In the genomic region with DNA sequence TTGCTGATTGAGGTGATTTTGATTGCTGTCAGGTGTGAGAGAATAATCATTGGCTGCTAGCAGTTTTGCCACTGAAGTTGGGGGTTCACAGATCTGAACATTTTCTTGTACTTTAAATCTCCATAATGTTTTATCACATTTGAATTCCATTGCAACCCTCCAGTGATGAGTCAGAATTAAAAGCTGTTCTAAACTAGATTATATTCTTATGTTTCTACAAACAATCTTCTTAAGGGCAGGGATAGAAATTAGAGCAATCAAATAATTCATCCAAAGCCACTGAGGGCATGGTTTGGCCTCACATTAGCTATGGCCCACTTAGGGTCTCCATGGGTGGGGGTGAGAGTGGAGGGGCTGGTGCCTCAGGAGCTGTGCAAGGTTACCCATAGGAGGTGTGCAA, we compare ENCODE assay signal across 20 cellular contexts. TPM values are rescaled to one million over a fixed set of nuclear protein-coding genes. Genes with fewer than 3 reads are reported as not detected.
DNase-seq lines count a peak whose midpoint lies in the region; ATAC-seq and TF ChIP-seq lines count a peak whose summit lies in the region.
"Had no signal": no experiment of that assay in that cellular context is flagged by ENCODE, and none has a peak within 500 bp of the region (broad histone marks: within the 10 kb centered on the region; RNA-seq: fewer than 3 reads in every experiment).

No MANE protein-coding gene starts in this region.

- H3K27me3 ChIP-seq in GM23248 (replicated peaks; ENCODE audit: insufficient read depth): no peaks in the 10 kb centered on the region
- no peaks in the 10 kb centered on the region for H3K27me3 ChIP-seq in smooth muscle cell (ENCODE audit: low read depth)
- H3K27me3 ChIP-seq: BLaER1 had no signal

- no peak for ATAC-seq in HG03521 (IDR thresholded peaks at IDR 0.05; ENCODE audit: unreplicated experiment)
- no peak for ATAC-seq in HG03139 (IDR thresholded peaks at IDR 0.05; ENCODE audit: unreplicated experiment)
- ATAC-seq: CD8-positive, alpha-beta T cell; Panc1; Right ventricle myocardium inferior had no signal

- H3K27ac ChIP-seq in GM23248 (no peak overlapping the region), smooth muscle cell (ENCODE audit: low read depth) (peak overlapping the region; percentile 63)

- H3K9me3 ChIP-seq in GM23248 (ENCODE audit: low read depth) (no peaks in the 10 kb centered on the region), smooth muscle cell (replicated peaks; ENCODE audit: low read depth) (no peaks in the 10 kb centered on the region)
- H3K9me3 ChIP-seq: BLaER1 had no signal

- no peaks in the 10 kb centered on the region for H3K9me2 ChIP-seq in GM23248 (ENCODE audit: insufficient read depth)

- in situ Hi-C loops in GM23248 (cut with MboI): no loop called here

- H3K79me2 ChIP-seq in GM23248 (ENCODE audit: insufficient read depth) (no peaks in the 10 kb centered on the region), smooth muscle cell (ENCODE audit: low read depth) (no peaks in the 10 kb centered on the region)

- H4K20me1 ChIP-seq in GM23248 (ENCODE audit: insufficient read depth) (no peaks in the 10 kb centered on the region), smooth muscle cell (ENCODE audit: low read depth) (no peaks in the 10 kb centered on the region)
- H4K20me1 ChIP-seq: BLaER1 had no signal

- no peak for TF ChIP-seq CTCF in smooth muscle cell (IDR thresholded peaks at IDR 0.05; ENCODE audit: borderline replicate concordance, insufficient read depth, poor library complexity, severe bottlenecking)

- H3F3A ChIP-seq in GM23248 (ENCODE audit: insufficient read depth) (no peaks in the 10 kb centered on the region), smooth muscle cell (ENCODE audit: low read depth) (no peaks in the 10 kb centered on the region)

- H2AFZ ChIP-seq in GM23248: no peak overlapping the region
- H2AFZ ChIP-seq in smooth muscle cell (ENCODE audit: low read depth): no peak overlapping the region

- H3K36me3 ChIP-seq in GM23248 (ENCODE audit: low read depth) (no peaks in the 10 kb centered on the region), smooth muscle cell (ENCODE audit: low read depth) (no peaks in the 10 kb centered on the region)
- H3K36me3 ChIP-seq: BLaER1 had no signal

- H3K4me1 ChIP-seq in GM23248 (ENCODE audit: insufficient read depth) (0 out of 2 replicates have a peak, but pooled peaks cover 5% of the 10 kb centered on the region), smooth muscle cell (ENCODE audit: low read depth) (peaks cover 7% of the 10 kb centered on the region)

- H3K4me2 ChIP-seq in GM23248 (ENCODE audit: unreplicated experiment) (no peak overlapping the region), smooth muscle cell (peak overlapping the region; percentile 78)

- H3K9ac ChIP-seq in GM23248: no peak overlapping the region
- H3K9ac ChIP-seq in smooth muscle cell (ENCODE audit: low read depth): no peak overlapping the region
- H3K9ac ChIP-seq: BLaER1 had no signal

- H3K4me3 ChIP-seq in GM23248: no peak overlapping the region
- H3K4me3 ChIP-seq in smooth muscle cell: no peak overlapping the region
- H3K4me3 ChIP-seq: BLaER1 had no signal

- DNase-seq in GM23248 (peak; percentile 9), NCI-H69 (lab: John Stamatoyannopoulos, UW) (peak; percentile 25), fibroblast of peridontal ligament (ENCODE audit: extremely low read depth) (peak; percentile 41), smooth muscle cell (lab: John Stamatoyannopoulos, UW; ENCODE audit: unreplicated experiment) (no peak), RKO (ENCODE audit: low spot score) (no peak)
- DNase-seq: Calu3; CD8-positive, alpha-beta T cell; DMS53; HFFc6; Karpas-422; MM.1S; NCI-H1092; NCI-H1436 treated with DMSO at 0.1 percent for 48 hours; NCI-H2029 treated with DMSO at 0.1 percent for 48 hours; NCI-H2171 had no signal

RNA-seq across cellular contexts. Expression of a gene that starts 53.0 kb away (rescaled TPM):
- 5.8 and 16.3 TPM in 2 replicates for total RNA-seq in GM23248 (2014; rRNA removed; shearing (Covaris generic))
- polyA plus RNA-seq in GM23248 (2016; fragmentation: Nextera tagmentation; extraction: Ambion mirVana): 71.8 and 78.7 TPM in 2 replicates
- total RNA-seq in smooth muscle cell: 27.6 and 37.2 TPM in 2 replicates
- 63.7 and 75.4 TPM in 2 replicates for polyA plus RNA-seq in smooth muscle cell

Comparison
In these comparisons a context has a peak if more than half of its experiments do, and no peak if none do; other contexts are left out.
1. DNase-seq: peak in GM23248 (single experiment), NCI-H69 (single experiment) and fibroblast of peridontal ligament (single experiment); none in smooth muscle cell (single experiment) and RKO (single experiment).